In the genomic region with DNA sequence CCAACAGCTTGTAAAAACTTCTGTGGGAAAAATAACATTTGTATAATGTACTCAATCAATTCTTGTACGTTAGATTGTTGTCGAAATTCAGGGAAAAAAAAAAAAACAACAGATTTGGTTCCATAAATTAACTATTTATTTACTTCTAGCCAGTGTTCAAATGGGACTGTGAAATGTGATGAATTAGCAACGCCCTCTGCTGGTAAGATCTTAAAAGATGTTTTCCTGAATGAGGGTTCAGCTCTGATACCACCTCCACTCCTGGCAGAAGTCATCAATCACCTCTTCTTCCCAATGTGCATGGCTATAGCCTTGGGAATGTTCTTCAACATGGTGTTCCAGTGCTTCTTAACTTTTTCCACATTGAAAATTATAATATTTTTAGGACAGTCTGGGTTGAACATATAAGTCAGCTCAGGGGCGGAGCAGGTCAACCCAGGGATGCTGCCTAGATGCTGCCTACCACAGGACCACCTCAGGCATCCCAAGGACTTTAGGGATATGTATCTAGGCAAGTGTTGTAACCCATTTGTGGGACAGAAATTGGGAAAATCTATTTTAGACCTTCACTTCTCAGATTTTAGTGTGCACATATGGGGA, we compare ENCODE assay signal across 7 cellular contexts.
A peak's percentile ranks its signal among the peaks of the same experiment; 100 is the strongest.
DNase-seq lines count a peak whose midpoint lies in the region; ATAC-seq and TF ChIP-seq lines count a peak whose summit lies in the region.

No MANE protein-coding gene starts in this region.

- ATAC-seq in HG02763 (IDR thresholded peaks at IDR 0.05; ENCODE audit: unreplicated experiment) = peak; percentile 71
- no peak for ATAC-seq in GM21390 (IDR thresholded peaks at IDR 0.05; ENCODE audit: unreplicated experiment)

- DNase-seq in GM10266 (ENCODE audit: extremely low spot score) (peak; percentile 16), NCI-H2196 treated with DMSO at 0.1 percent for 48 hours (lab: John Stamatoyannopoulos, UW; ENCODE audit: unreplicated experiment) (peak; percentile 12), T47D (ENCODE audit: low read depth in 1 of 2, low spot score in 1 of 2) (peak; percentile 39 to 67), left kidney (ENCODE audit: low read depth, low spot score) (peak; percentile 56), activated T-cell treated with anti-CD3 and anti-CD28 coated beads for 4 hours (no peak)

- in situ Hi-C loops in T47D (cut with HindIII; ENCODE audit: low pct_unique_long_range_greater_than_20kb, low sequenced_read_pairs) = no loop called here

- TF ChIP-seq CTCF in GM10266 (IDR thresholded peaks at IDR 0.05; ENCODE audit: control insufficient read depth, insufficient read depth, low read depth, missing control alignments) = peak; percentile 64
